ENCODE assay signal across 9 cellular contexts in the genomic region with DNA sequence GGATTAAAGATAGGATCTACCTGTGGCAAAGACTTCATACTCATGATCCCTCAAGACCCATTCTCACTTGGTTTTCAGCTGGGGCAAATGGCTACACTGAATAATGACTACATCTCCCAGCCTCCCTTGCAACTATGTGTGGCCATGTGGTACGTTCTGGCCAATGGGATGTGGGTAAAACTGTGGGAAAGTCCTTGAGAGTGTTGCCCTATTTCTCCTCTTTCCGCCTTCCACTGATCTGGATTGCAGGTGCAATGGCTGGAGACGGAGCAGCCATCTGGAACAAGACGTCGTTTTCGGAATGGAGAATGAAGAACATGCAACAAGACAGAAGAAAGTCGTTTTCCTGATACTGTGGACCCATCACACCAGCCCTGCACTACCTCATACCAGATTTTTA. TPM values are rescaled to one million over a fixed set of nuclear protein-coding genes. Genes with fewer than 3 reads are reported as not detected.
A peak's percentile ranks its signal among the peaks of the same experiment; 100 is the strongest.
DNase-seq lines count a peak whose midpoint lies in the region; ATAC-seq and TF ChIP-seq lines count a peak whose summit lies in the region.
"Had no signal": no experiment of that assay in that cellular context is flagged by ENCODE, and none has a peak within 500 bp of the region (broad histone marks: within the 10 kb centered on the region; RNA-seq: fewer than 3 reads in every experiment).

No MANE protein-coding gene starts in this region.

- H3K36me3 Mint-ChIP-seq in CD4-positive, alpha-beta T cell (ENCODE audit: low read depth) = no peaks in the 10 kb centered on the region
- H3K36me3 Mint-ChIP-seq in endodermal cell (ENCODE audit: low read depth) = peaks cover 8% of the 10 kb centered on the region
- H3K36me3 Mint-ChIP-seq: activated naive CD4-positive, alpha-beta T cell treated with anti-CD3 and anti-CD28 coated beads, Interleukin-2, amount 50 U/mL, for 72 hours had no signal

- no peak for TF ChIP-seq POLR2A in NB4 (IDR thresholded peaks at IDR 0.05; ENCODE audit: extremely low read depth, insufficient read length)

- POLR2A ChIA-PET in CD4-positive, alpha-beta T cell (lab: Charles Lee) = interaction anchor here (1.0 kb wide), 1 partner anchor 10 kb away, joined by 3 read pairs; no protein-coding TSS in a partner anchor

- CTCF ChIA-PET in CD4-positive, alpha-beta T cell (lab: Charles Lee) = interaction anchor here (0.8 to 1.3 kb wide), 3 partner anchors 10 to 30 kb away, joined by 7 to 13 read pairs (median 8); no protein-coding TSS in a partner anchor

- no peaks in the 10 kb centered on the region for H3K4me1 ChIP-seq in endodermal cell (ENCODE audit: control insufficient read depth, insufficient read depth, low read length)

- DNase-seq in CD4-positive, alpha-beta T cell = no peak
- DNase-seq in NB4 (ENCODE audit: low read depth) (peak; percentile 45), endodermal cell (peak; percentile 79), COLO668 (lab: John Stamatoyannopoulos, UW; ENCODE audit: unreplicated experiment) (no peak), putamen (ENCODE audit: low spot score) (no peak)
- DNase-seq in activated T-cell treated with anti-CD3 and anti-CD28 coated beads, Interleukin-2, amount 50 U/mL, for 1 hour = no peak
- no peak for DNase-seq in activated effector memory CD4-positive, alpha-beta T cell treated with Interleukin-2 at 50 U/mL for 16 hours

- H3K27ac Mint-ChIP-seq in CD4-positive, alpha-beta T cell = no peak overlapping the region
- no peak overlapping the region for H3K27ac Mint-ChIP-seq in endodermal cell
- H3K27ac Mint-ChIP-seq: activated naive CD4-positive, alpha-beta T cell treated with anti-CD3 and anti-CD28 coated beads, Interleukin-2, amount 50 U/mL, for 72 hours had no signal

- no peaks in the 10 kb centered on the region for H3K9me3 ChIP-seq in CD4-positive, alpha-beta T cell (ENCODE audit: control insufficient read depth, low read length)
- no peaks in the 10 kb centered on the region for H3K9me3 ChIP-seq in endodermal cell (ENCODE audit: control insufficient read depth, low read length)

- H3K4me3 ChIP-seq in NB4 (ENCODE audit: low read depth, low read length) (no peak overlapping the region), endodermal cell (ENCODE audit: low read length) (no peak overlapping the region)

- no peaks in the 10 kb centered on the region for H3K36me3 ChIP-seq in endodermal cell (ENCODE audit: control insufficient read depth, insufficient read depth, low read length)

- intact Hi-C loops in CD4-positive, alpha-beta T cell (cut with DNase I, micrococcal nuclease) = loop anchor here (5.0 to 10.0 kb wide), 4 partner anchors 133 to 1365 kb away; no protein-coding TSS in a partner anchor

- peaks cover 3% of the 10 kb centered on the region for H3K27me3 ChIP-seq in CD4-positive, alpha-beta T cell (ENCODE audit: control insufficient read depth, insufficient read depth, low read length)
- H3K27me3 ChIP-seq in endodermal cell (ENCODE audit: control insufficient read depth, insufficient read depth, low read length, poor library complexity, severe bottlenecking) = no peaks in the 10 kb centered on the region

- 91 to 94% methylated on average over 6 to 7 of the region's 7 CpGs for WGBS in endodermal cell (ENCODE audit: insufficient coverage in 1 of 2, insufficient read length in 1 of 2), 2 experiments

- peaks cover 30% of the 10 kb centered on the region for H3K4me1 Mint-ChIP-seq in CD4-positive, alpha-beta T cell (ENCODE audit: low read depth)
- peaks cover 5% of the 10 kb centered on the region for H3K4me1 Mint-ChIP-seq in endodermal cell

- H3K4me3 Mint-ChIP-seq in CD4-positive, alpha-beta T cell = no peak overlapping the region
- no peak overlapping the region for H3K4me3 Mint-ChIP-seq in endodermal cell

- peak; percentile 65 for ATAC-seq in CD4-positive, alpha-beta T cell (ENCODE audit: poor library complexity)
- peak; percentile 56 for ATAC-seq in GM19395 (IDR thresholded peaks at IDR 0.05; ENCODE audit: unreplicated experiment)

- H3K9me3 Mint-ChIP-seq in CD4-positive, alpha-beta T cell = no peaks in the 10 kb centered on the region
- H3K9me3 Mint-ChIP-seq in endodermal cell = peaks cover 6% of the 10 kb centered on the region
- H3K9me3 Mint-ChIP-seq: activated naive CD4-positive, alpha-beta T cell treated with anti-CD3 and anti-CD28 coated beads, Interleukin-2, amount 50 U/mL, for 72 hours had no signal

- H3K9ac ChIP-seq in endodermal cell (ENCODE audit: extremely low read depth, low read length, poor library complexity, severe bottlenecking) = no peak overlapping the region

- H3K27ac ChIP-seq in CD4-positive, alpha-beta T cell (ENCODE audit: low read depth, low read length) = no peak overlapping the region
- H3K27ac ChIP-seq in endodermal cell (ENCODE audit: low read depth, low read length) = no peak overlapping the region

- H3K27me3 Mint-ChIP-seq in CD4-positive, alpha-beta T cell = no peaks in the 10 kb centered on the region
- H3K27me3 Mint-ChIP-seq in endodermal cell (ENCODE audit: insufficient read depth) = peaks cover 4% of the 10 kb centered on the region

- TF ChIP-seq CTCF in CD4-positive, alpha-beta T cell (IDR thresholded peaks at IDR 0.05) = no peak
- TF ChIP-seq CTCF in NB4 (IDR thresholded peaks at IDR 0.05; ENCODE audit: low read depth, low read length) (no peak), endodermal cell (conservative IDR thresholded peaks at IDR 0.05) (no peak)

RNA-seq across cellular contexts. Expression of gene HAPSTR1, which starts 48.5 kb away (rescaled TPM):
- 100 to 1,000 TPM; 152 to 153 TPM for total RNA-seq in CD4-positive, alpha-beta T cell
- 10 to 100 TPM; 60.9 to 68.5 TPM for total RNA-seq in endodermal cell
- 34.8 TPM for polyA plus RNA-seq in endodermal cell (2013, experiment 1 of 2)
- polyA plus RNA-seq in endodermal cell (2013, experiment 2 of 2) = 35.4 TPM

Comparison
In these comparisons a context has a peak if more than half of its experiments do, and no peak if none do; other contexts are left out.
1. DNase-seq: peak in NB4 (single experiment) and endodermal cell (single experiment); none in CD4-positive, alpha-beta T cell (0 of 10), COLO668 (single experiment), activated T-cell treated with anti-CD3 and anti-CD28 coated beads, Interleukin-2, amount 50 U/mL, for 1 hour (single experiment), putamen (single experiment) and activated effector memory CD4-positive, alpha-beta T cell treated with Interleukin-2 at 50 U/mL for 16 hours (single experiment).